Comparison of ENCODE assay signal across 1 cellular context in the genomic region with DNA sequence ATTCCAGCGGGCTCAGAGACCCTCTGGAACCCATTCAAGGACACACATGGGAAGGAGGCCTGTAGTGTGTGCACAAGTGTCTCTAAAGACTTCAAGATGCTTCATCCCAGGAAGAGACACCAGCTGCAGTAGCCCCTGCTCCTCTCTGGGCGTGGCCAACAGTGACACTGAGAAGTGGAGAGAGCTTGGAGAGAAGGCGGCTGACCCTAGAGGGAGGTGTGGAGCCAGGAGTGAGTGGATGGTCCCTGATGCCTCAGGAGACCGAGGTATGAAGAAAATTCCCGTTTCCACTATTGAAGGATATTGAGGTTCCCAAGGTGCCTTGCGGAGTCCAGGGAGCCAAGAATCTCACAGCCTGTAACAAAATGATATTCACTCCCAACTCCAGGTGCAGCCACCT.
TF ChIP-seq lines count a peak whose summit lies in the region.

No MANE protein-coding gene starts in this region.

TF ChIP-seq in H1, 55 proteins besides CTCF, POLR2A, EP300 and RAD21:
- TF ChIP-seq HDAC2 (IDR thresholded peaks at IDR 0.05; ENCODE audit: borderline replicate concordance in 1 of 2, low read depth in 2 of 2, low read length in 2 of 2) = no peak
